In the genomic region with DNA sequence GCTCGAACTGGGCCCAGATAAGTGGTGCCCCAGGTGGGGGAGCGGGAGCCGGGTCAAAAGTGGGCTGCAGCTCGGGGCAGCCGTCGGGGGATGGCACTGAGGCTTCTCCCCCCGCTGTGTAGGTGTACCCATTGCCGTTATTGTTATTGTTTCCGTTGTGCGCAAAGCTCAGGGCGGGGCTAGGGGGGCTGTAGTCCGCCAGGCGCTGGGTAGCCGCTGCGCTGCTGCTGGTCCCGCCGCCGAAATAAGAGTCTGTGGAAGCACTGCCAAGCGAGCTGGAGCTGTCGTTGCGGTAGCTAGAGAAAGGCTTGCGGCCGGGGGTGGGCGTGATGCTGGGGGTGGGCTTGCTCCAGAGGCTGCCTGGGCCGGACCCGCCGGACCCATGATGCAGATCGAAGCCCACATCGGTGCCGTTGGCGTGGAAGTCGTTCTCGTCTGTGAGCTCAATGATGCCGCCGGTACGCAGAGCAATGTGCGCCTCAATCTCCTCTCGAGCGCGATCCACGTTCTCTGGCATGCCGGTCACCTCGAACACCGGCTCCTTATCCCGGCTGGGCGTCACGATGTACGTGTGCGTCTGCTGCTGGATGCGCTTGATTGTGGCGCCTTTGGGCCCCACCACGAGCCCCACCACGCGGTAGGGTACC, we compare ENCODE assay signal across 8 cellular contexts. TPM values are rescaled to one million over a fixed set of nuclear protein-coding genes. Genes with fewer than 3 reads are reported as not detected.
DNase-seq lines count a peak whose midpoint lies in the region; ATAC-seq and TF ChIP-seq lines count a peak whose summit lies in the region.

No MANE protein-coding gene starts in this region.

- peaks cover 0 to 6% (median 0%) of the 10 kb centered on the region in 3 donors for H3K27me3 ChIP-seq in gastrocnemius medialis

- no peak for ATAC-seq in activated CD8-positive, alpha-beta T cell treated with anti-CD3 and anti-CD28 coated beads for 36 hours
- ATAC-seq in left cardiac atrium (no peak), gastrocnemius medialis (no peak), GM18861 (IDR thresholded peaks at IDR 0.05; ENCODE audit: unreplicated experiment) (no peak)

- DNase-seq in GM13977 (ENCODE audit: low spot score) = peak; percentile 9
- no peak for DNase-seq in activated CD8-positive, alpha-beta T cell treated with anti-CD3 and anti-CD28 coated beads for 36 hours
- DNase-seq in left cardiac atrium = peak; percentile 37
- DNase-seq in gastrocnemius medialis = no peak
- no peak for DNase-seq in NCI-H2171 (lab: John Stamatoyannopoulos, UW)
- no peak for DNase-seq in activated gamma-delta T cell (lab: John Stamatoyannopoulos, UW)
- DNase-seq in activated CD8-positive, alpha-beta memory T cell treated with anti-CD3 and anti-CD28 coated beads for 24 hours = no peak

- intact Hi-C loops in activated CD8-positive, alpha-beta T cell treated with anti-CD3 and anti-CD28 coated beads for 36 hours (cut with micrococcal nuclease) = no loop called here
- intact Hi-C loops in left cardiac atrium (cut with DNase I) = loop anchor here in 1 of 2 donors (10.0 kb wide), 1 partner anchor 119 kb away; no protein-coding TSS in a partner anchor
- intact Hi-C loops in gastrocnemius medialis (cut with DNase I; ENCODE audit: low total_unique reads) = loop anchor here (10.0 kb wide), 2 partner anchors 101 to 771 kb away; no protein-coding TSS in a partner anchor

- no peaks in the 10 kb centered on the region for H3K9me3 ChIP-seq in gastrocnemius medialis

- TF ChIP-seq CTCF in GM13977 (IDR thresholded peaks at IDR 0.05; ENCODE audit: extremely low read depth, insufficient read depth, missing control alignments) (no peak), gastrocnemius medialis (IDR thresholded peaks at IDR 0.05 in 4 of 5, conservative IDR thresholded peaks at IDR 0.05 in 1 of 5) (no peak)
- no peak for TF ChIP-seq CTCF in activated CD8-positive, alpha-beta T cell treated with anti-CD3 and anti-CD28 coated beads for 36 hours (IDR thresholded peaks at IDR 0.05)

- peak overlapping the region; percentile 76 to 96 (median 85) for H3K4me3 ChIP-seq in gastrocnemius medialis

- in situ Hi-C loops in GM13977 (cut with MboI; ENCODE audit: low pct_unique_long_range_greater_than_20kb, low sequenced_read_pairs, unreplicated experiment) (no loop called here), gastrocnemius medialis (cut with MboI; ENCODE audit: low sequenced_read_pairs in 4 of 4) (no loop called here)

- POLR2A ChIA-PET in activated CD8-positive, alpha-beta T cell treated with anti-CD3 and anti-CD28 coated beads for 36 hours (lab: Charles Lee) = no interaction called here

- CTCF ChIA-PET in activated CD8-positive, alpha-beta T cell treated with anti-CD3 and anti-CD28 coated beads for 36 hours (lab: Charles Lee) = no interaction called here

- H3K9me3 Mint-ChIP-seq in activated CD8-positive, alpha-beta T cell treated with anti-CD3 and anti-CD28 coated beads for 36 hours = no peaks in the 10 kb centered on the region

- H3K4me1 Mint-ChIP-seq in activated CD8-positive, alpha-beta T cell treated with anti-CD3 and anti-CD28 coated beads for 36 hours (ENCODE audit: low read depth) = peaks cover 11% of the 10 kb centered on the region

- peak overlapping the region; percentile 80 for H3K4me3 Mint-ChIP-seq in activated CD8-positive, alpha-beta T cell treated with anti-CD3 and anti-CD28 coated beads for 36 hours

- no peak overlapping the region for H3K27ac Mint-ChIP-seq in activated CD8-positive, alpha-beta T cell treated with anti-CD3 and anti-CD28 coated beads for 36 hours

- no peaks in the 10 kb centered on the region for H3K36me3 Mint-ChIP-seq in activated CD8-positive, alpha-beta T cell treated with anti-CD3 and anti-CD28 coated beads for 36 hours (ENCODE audit: low read depth)

- H3K36me3 ChIP-seq in gastrocnemius medialis = no peaks in the 10 kb centered on the region

- H3K27ac ChIP-seq in gastrocnemius medialis = peak overlapping the region in 3 of 4 donors; percentile 92 to 94 (median 92)

- no peak for TF ChIP-seq POLR2A in gastrocnemius medialis (IDR thresholded peaks at IDR 0.05)

- peaks cover 15 to 20% of the 10 kb centered on the region in 2 donors for H3K4me1 ChIP-seq in gastrocnemius medialis

- H3K27me3 Mint-ChIP-seq in activated CD8-positive, alpha-beta T cell treated with anti-CD3 and anti-CD28 coated beads for 36 hours = peaks cover 24% of the 10 kb centered on the region

RNA-seq across cellular contexts. Expression of a gene that starts 2.0 kb away (rescaled TPM):
- under 1 TPM; 0.69 to 0.99 TPM for total RNA-seq in activated CD8-positive, alpha-beta T cell treated with anti-CD3 and anti-CD28 coated beads for 36 hours
- 1 to 10 TPM; 2.0 to 2.2 TPM for total RNA-seq in left cardiac atrium
- total RNA-seq in gastrocnemius medialis = 1 to 10 TPM; 1.3 to 2.4 (median 1.4) TPM

Comparison
In these comparisons a context has a peak if more than half of its experiments do, and no peak if none do; other contexts are left out.
1. DNase-seq: peak in GM13977 (single experiment) and left cardiac atrium (single experiment); none in activated CD8-positive, alpha-beta T cell treated with anti-CD3 and anti-CD28 coated beads for 36 hours (single experiment), gastrocnemius medialis (0 of 2), NCI-H2171 (single experiment), activated gamma-delta T cell (single experiment) and activated CD8-positive, alpha-beta memory T cell treated with anti-CD3 and anti-CD28 coated beads for 24 hours (single experiment).